In genomic region chr20:18271160-18271559, GRCh38 we compare ENCODE assay signal across 28 cellular contexts.
"Had no signal": no experiment of that assay in that cellular context is flagged by ENCODE, and none has a peak within 500 bp of the region (broad histone marks: within the 10 kb centered on the region; RNA-seq: fewer than 3 reads in every experiment).

No MANE protein-coding gene starts in this region.

- H3K27ac ChIP-seq: stomach, suprapubic skin, testis, thoracic aorta, thyroid gland, tibial artery, tibial nerve, transverse colon, upper lobe of left lung, upper lobe of right lung, uterus, vagina had no signal

- H3K9me3 Mint-ChIP-seq: stimulated activated effector memory CD8-positive, alpha-beta T cell treated with anti-CD3 and anti-CD28 coated beads, Interleukin-12 subunit alpha, Interleukin-12 subunit beta, amount 100 ng/mL, for 72 hours; stimulated activated memory B cell treated with anti-CD40 and anti-IgM and Interleukin-4, amounts not matched to agents 10 μg/mL and 1 μg/mL and 100 μg/mL, for 72 hours; stimulated activated naive B cell treated with anti-CD40 and anti-IgM and Interleukin-4, amounts not matched to agents 10 μg/mL and 1 μg/mL and 100 μg/mL, for 72 hours; stimulated activated naive CD8-positive, alpha-beta T cell treated with anti-CD3 and anti-CD28 coated beads, Interleukin-15, amount 100 ng/mL, for 72 hours; stimulated activated naive CD8-positive, alpha-beta T cell treated with anti-CD3 and anti-CD28 coated beads, Interleukin-15, Interleukin-2, amounts not matched to agents 100 ng/mL and 50 ng/mL, for 24 hours; type B pancreatic cell had no signal

- H3K27ac Mint-ChIP-seq: stimulated activated effector memory CD8-positive, alpha-beta T cell treated with anti-CD3 and anti-CD28 coated beads, Interleukin-12 subunit alpha, Interleukin-12 subunit beta, amount 100 ng/mL, for 72 hours; stimulated activated memory B cell treated with anti-CD40 and anti-IgM and Interleukin-4, amounts not matched to agents 10 μg/mL and 1 μg/mL and 100 μg/mL, for 72 hours; stimulated activated naive B cell treated with anti-CD40 and anti-IgM and Interleukin-4, amounts not matched to agents 10 μg/mL and 1 μg/mL and 100 μg/mL, for 72 hours; stimulated activated naive CD8-positive, alpha-beta T cell treated with anti-CD3 and anti-CD28 coated beads, Interleukin-15, amount 100 ng/mL, for 72 hours; stimulated activated naive CD8-positive, alpha-beta T cell treated with anti-CD3 and anti-CD28 coated beads, Interleukin-15, Interleukin-2, amounts not matched to agents 100 ng/mL and 50 ng/mL, for 24 hours had no signal

- H3K4me1 Mint-ChIP-seq: stimulated activated effector memory CD8-positive, alpha-beta T cell treated with anti-CD3 and anti-CD28 coated beads, Interleukin-12 subunit alpha, Interleukin-12 subunit beta, amount 100 ng/mL, for 72 hours; stimulated activated memory B cell treated with anti-CD40 and anti-IgM and Interleukin-4, amounts not matched to agents 10 μg/mL and 1 μg/mL and 100 μg/mL, for 72 hours; stimulated activated naive B cell treated with anti-CD40 and anti-IgM and Interleukin-4, amounts not matched to agents 10 μg/mL and 1 μg/mL and 100 μg/mL, for 72 hours; stimulated activated naive CD8-positive, alpha-beta T cell treated with anti-CD3 and anti-CD28 coated beads, Interleukin-15, amount 100 ng/mL, for 72 hours had no signal

- H3K4me3 ChIP-seq: stomach, suprapubic skin, testis, thoracic aorta, thyroid gland, tibial artery, tibial nerve, transverse colon, upper lobe of left lung, upper lobe of right lung, uterus, vagina had no signal

- H3K4me3 Mint-ChIP-seq: stimulated activated effector memory CD8-positive, alpha-beta T cell treated with anti-CD3 and anti-CD28 coated beads, Interleukin-12 subunit alpha, Interleukin-12 subunit beta, amount 100 ng/mL, for 72 hours; stimulated activated memory B cell treated with anti-CD40 and anti-IgM and Interleukin-4, amounts not matched to agents 10 μg/mL and 1 μg/mL and 100 μg/mL, for 72 hours; stimulated activated naive B cell treated with anti-CD40 and anti-IgM and Interleukin-4, amounts not matched to agents 10 μg/mL and 1 μg/mL and 100 μg/mL, for 72 hours; stimulated activated naive CD8-positive, alpha-beta T cell treated with anti-CD3 and anti-CD28 coated beads, Interleukin-15, amount 100 ng/mL, for 72 hours; stimulated activated naive CD8-positive, alpha-beta T cell treated with anti-CD3 and anti-CD28 coated beads, Interleukin-15, Interleukin-2, amounts not matched to agents 100 ng/mL and 50 ng/mL, for 24 hours; type B pancreatic cell had no signal

- DNase-seq: stimulated activated CD4-positive, alpha-beta T cell treated with anti-CD3 and anti-CD28 coated beads, Interleukin-2, amount 100 ng/mL, for 48 hours; stimulated activated CD4-positive, alpha-beta T cell treated with anti-CD3 and anti-CD28 coated beads, Interleukin-4, amount 100 ng/mL, for 1 hour; stimulated activated CD4-positive, alpha-beta T cell treated with anti-CD3 and anti-CD28 coated beads, Interleukin-4, amount 100 ng/mL, for 24 hours; stimulated activated CD4-positive, alpha-beta T cell treated with anti-CD3 and anti-CD28 coated beads, Interleukin-4, amount 100 ng/mL, for 4 hours; stimulated activated CD8-positive, alpha-beta memory T cell treated with anti-CD3 and anti-CD28 coated beads, Interleukin-4, amount 100 ng/mL, for 48 hours; stimulated activated naive B cell treated with anti-CD40 and anti-IgM and Interleukin-4, amounts not matched to agents 10 μg/mL and 1 μg/mL and 100 μg/mL, for 72 hours; stimulated activated naive CD4-positive, alpha-beta T cell; stimulated activated naive CD4-positive, alpha-beta T cell treated with Interleukin-2 at 50 U/mL for 16 hours; stimulated activated naive CD8-positive, alpha-beta T cell treated with anti-CD3 and anti-CD28 coated beads, Interleukin-15, amount 100 ng/mL, for 72 hours; stimulated activated naive CD8-positive, alpha-beta T cell treated with anti-CD3 and anti-CD28 coated beads, Interleukin-15, Interleukin-2, amounts not matched to agents 100 U/mL and 50 U/mL, for 24 hours; stomach; substantia nigra; testis; thyroid gland; tibial artery; transverse colon; upper lobe of left lung; upper lobe of right lung; uterus had no signal

- FAIRE-seq: urothelium cell line had no signal

- H3K4me1 ChIP-seq: stomach, suprapubic skin, testis, thyroid gland, tibial artery, tibial nerve, transverse colon, upper lobe of left lung, upper lobe of right lung, uterus, vagina had no signal

- H3K9me3 ChIP-seq: stomach, suprapubic skin, testis, thoracic aorta, thyroid gland, tibial artery, tibial nerve, transverse colon, upper lobe of left lung, upper lobe of right lung, uterus, vagina had no signal

- H3K36me3 Mint-ChIP-seq: stimulated activated effector memory CD8-positive, alpha-beta T cell treated with anti-CD3 and anti-CD28 coated beads, Interleukin-12 subunit alpha, Interleukin-12 subunit beta, amount 100 ng/mL, for 72 hours; stimulated activated memory B cell treated with anti-CD40 and anti-IgM and Interleukin-4, amounts not matched to agents 10 μg/mL and 1 μg/mL and 100 μg/mL, for 72 hours; stimulated activated naive B cell treated with anti-CD40 and anti-IgM and Interleukin-4, amounts not matched to agents 10 μg/mL and 1 μg/mL and 100 μg/mL, for 72 hours; type B pancreatic cell had no signal

- ATAC-seq: stimulated activated effector memory CD8-positive, alpha-beta T cell treated with anti-CD3 and anti-CD28 coated beads, Interleukin-12 subunit alpha, Interleukin-12 subunit beta, amount 100 ng/mL, for 72 hours; stimulated activated memory B cell treated with anti-CD40 and anti-IgM and Interleukin-4, amounts not matched to agents 10 μg/mL and 1 μg/mL and 100 μg/mL, for 72 hours; stimulated activated naive B cell treated with anti-CD40 and anti-IgM and Interleukin-4, amounts not matched to agents 10 μg/mL and 1 μg/mL and 100 μg/mL, for 72 hours; stimulated activated naive CD8-positive, alpha-beta T cell treated with anti-CD3 and anti-CD28 coated beads, Interleukin-15, amount 100 ng/mL, for 72 hours; stimulated activated naive CD8-positive, alpha-beta T cell treated with anti-CD3 and anti-CD28 coated beads, Interleukin-15, Interleukin-2, amounts not matched to agents 100 U/mL and 50 U/mL, for 24 hours; upper lobe of right lung had no signal

- H3K27me3 ChIP-seq: testis, thyroid gland, upper lobe of right lung, uterus, vagina had no signal

- H3K36me3 ChIP-seq: stomach, suprapubic skin, thoracic aorta, thyroid gland, tibial artery, tibial nerve, transverse colon, upper lobe of left lung, upper lobe of right lung, uterus, vagina had no signal
